Comparison of ENCODE assay signal across 9 cellular contexts in genomic region chr18:60413944-60414547, GRCh38. TPM values are rescaled to one million over a fixed set of nuclear protein-coding genes. Genes with fewer than 3 reads are reported as not detected.
A peak's percentile ranks its signal among the peaks of the same experiment; 100 is the strongest.
DNase-seq lines count a peak whose midpoint lies in the region; ATAC-seq, FAIRE-seq and TF ChIP-seq lines count a peak whose summit lies in the region.
"Had no signal": no experiment of that assay in that cellular context is flagged by ENCODE, and none has a peak within 500 bp of the region (broad histone marks: within the 10 kb centered on the region; RNA-seq: fewer than 3 reads in every experiment).

No MANE protein-coding gene starts in this region.

- ATAC-seq in activated CD4-positive, alpha-beta T cell treated with anti-CD3 and anti-CD28 coated beads for 36 hours: no peak
- ATAC-seq in HG03520 (IDR thresholded peaks at IDR 0.05; ENCODE audit: unreplicated experiment): peak; percentile 58
- ATAC-seq in gastrocnemius medialis: no peak
- ATAC-seq: sciatic nerve had no signal

- H3K9me3 ChIP-seq in transverse colon (no peaks in the 10 kb centered on the region), gastrocnemius medialis (no peaks in the 10 kb centered on the region)

- H3K36me3 ChIP-seq in transverse colon: no peaks in the 10 kb centered on the region
- H3K36me3 ChIP-seq in gastrocnemius medialis: no peaks in the 10 kb centered on the region

- in situ Hi-C loops in transverse colon (cut with MboI; ENCODE audit: low pct_ligation_motif_present in 1 of 4, low pct_unique_long_range_greater_than_20kb in 1 of 4, low sequenced_read_pairs in 3 of 4) (loop anchor here in 1 of 4 donors (25.0 kb wide), 1 partner anchor 327 kb away; no protein-coding TSS in a partner anchor), gastrocnemius medialis (cut with MboI; ENCODE audit: low sequenced_read_pairs in 4 of 4) (no loop called here)

- H3K27ac ChIP-seq in transverse colon (no peak overlapping the region), gastrocnemius medialis (no peak overlapping the region)

- H3K4me1 ChIP-seq in transverse colon: no peaks in the 10 kb centered on the region
- no peaks in the 10 kb centered on the region for H3K4me1 ChIP-seq in gastrocnemius medialis

- FAIRE-seq in RCC 7860 (lab: Jason Lieb, UNC): no peak

- TF ChIP-seq EP300 in transverse colon (IDR thresholded peaks at IDR 0.05; ENCODE audit: low read depth): no peak

- DNase-seq in activated CD4-positive, alpha-beta T cell treated with anti-CD3 and anti-CD28 coated beads for 36 hours: peak; percentile 20
- DNase-seq in activated CD4-positive, alpha-beta T cell treated with anti-CD3 and anti-CD28 coated beads, Interleukin-2, amount 50 U/mL, for 1 hour: no peak
- DNase-seq in dermis blood vessel endothelial cell (peak; percentile 21), transverse colon (peak; percentile 14), gastrocnemius medialis (no peak), ureter (ENCODE audit: low spot score) (no peak), RCC 7860 (ENCODE audit: low spot score) (no peak)

- POLR2A ChIA-PET in activated CD4-positive, alpha-beta T cell treated with anti-CD3 and anti-CD28 coated beads for 36 hours (lab: Charles Lee): no interaction called here

- CTCF ChIA-PET in activated CD4-positive, alpha-beta T cell treated with anti-CD3 and anti-CD28 coated beads for 36 hours (lab: Charles Lee): interaction anchor here (0.6 to 1.3 kb wide), 2 partner anchors 425 to 1237 kb away, joined by 3 read pairs; no protein-coding TSS in a partner anchor

- intact Hi-C loops in activated CD4-positive, alpha-beta T cell treated with anti-CD3 and anti-CD28 coated beads for 36 hours (cut with DNase I, micrococcal nuclease): loop anchor here in 1 of 2 experiments (2.0 kb wide), 1 partner anchor 425 kb away; no protein-coding TSS in a partner anchor
- intact Hi-C loops in transverse colon (cut with DNase I; ENCODE audit: low total_unique reads): no loop called here
- intact Hi-C loops in gastrocnemius medialis (cut with DNase I; ENCODE audit: low total_unique reads): no loop called here

- WGBS in transverse colon (ENCODE audit: low coverage in 1 of 2), 2 donors: 82 to 88% methylated on average over 3 of the region's 3 CpGs

- no peak overlapping the region for H3K4me3 ChIP-seq in transverse colon
- no peak overlapping the region for H3K4me3 ChIP-seq in gastrocnemius medialis

- TF ChIP-seq CTCF in transverse colon (IDR thresholded peaks at IDR 0.05): peak in 4 of 5 experiments; percentile 17 to 30 (median 19)
- no peak for TF ChIP-seq CTCF in gastrocnemius medialis (IDR thresholded peaks at IDR 0.05 in 4 of 5, conservative IDR thresholded peaks at IDR 0.05 in 1 of 5)

- H3K36me3 Mint-ChIP-seq in activated CD4-positive, alpha-beta T cell treated with anti-CD3 and anti-CD28 coated beads for 36 hours (ENCODE audit: low read depth): no peaks in the 10 kb centered on the region

- no peaks in the 10 kb centered on the region for H3K9me3 Mint-ChIP-seq in activated CD4-positive, alpha-beta T cell treated with anti-CD3 and anti-CD28 coated beads for 36 hours (ENCODE audit: low read depth)

- no peaks in the 10 kb centered on the region for H3K4me1 Mint-ChIP-seq in activated CD4-positive, alpha-beta T cell treated with anti-CD3 and anti-CD28 coated beads for 36 hours

- H3K27me3 ChIP-seq in transverse colon: no peaks in the 10 kb centered on the region
- H3K27me3 ChIP-seq in gastrocnemius medialis: no peaks in the 10 kb centered on the region

- TF ChIP-seq POLR2A in transverse colon (IDR thresholded peaks at IDR 0.05): no peak
- TF ChIP-seq POLR2A in gastrocnemius medialis (IDR thresholded peaks at IDR 0.05): no peak

- no peak overlapping the region for H3K4me3 Mint-ChIP-seq in activated CD4-positive, alpha-beta T cell treated with anti-CD3 and anti-CD28 coated beads for 36 hours

- no peak overlapping the region for H3K27ac Mint-ChIP-seq in activated CD4-positive, alpha-beta T cell treated with anti-CD3 and anti-CD28 coated beads for 36 hours

- no peaks in the 10 kb centered on the region for H3K27me3 Mint-ChIP-seq in activated CD4-positive, alpha-beta T cell treated with anti-CD3 and anti-CD28 coated beads for 36 hours

RNA-seq across cellular contexts. Expression of gene MC4R, which starts 41.5 kb away (rescaled TPM):
- not detected for total RNA-seq in activated CD4-positive, alpha-beta T cell treated with anti-CD3 and anti-CD28 coated beads for 36 hours
- total RNA-seq in dermis blood vessel endothelial cell: not detected in 2 replicates
- not detected for total RNA-seq in transverse colon
- total RNA-seq in gastrocnemius medialis: not detected
- not detected for total RNA-seq in ureter
- total RNA-seq: sciatic nerve had no signal

Comparison
In these comparisons a context has a peak if more than half of its experiments do, and no peak if none do; other contexts are left out.
1. DNase-seq: peak in activated CD4-positive, alpha-beta T cell treated with anti-CD3 and anti-CD28 coated beads for 36 hours (single experiment), dermis blood vessel endothelial cell (single experiment) and transverse colon (single experiment); none in activated CD4-positive, alpha-beta T cell treated with anti-CD3 and anti-CD28 coated beads, Interleukin-2, amount 50 U/mL, for 1 hour (single experiment), gastrocnemius medialis (0 of 2), ureter (single experiment) and RCC 7860 (single experiment).
2. CTCF ChIP-seq: peak in transverse colon (4 of 5); none in gastrocnemius medialis (0 of 5).